Comparison of ENCODE assay signal across 12 cellular contexts in the genomic region with DNA sequence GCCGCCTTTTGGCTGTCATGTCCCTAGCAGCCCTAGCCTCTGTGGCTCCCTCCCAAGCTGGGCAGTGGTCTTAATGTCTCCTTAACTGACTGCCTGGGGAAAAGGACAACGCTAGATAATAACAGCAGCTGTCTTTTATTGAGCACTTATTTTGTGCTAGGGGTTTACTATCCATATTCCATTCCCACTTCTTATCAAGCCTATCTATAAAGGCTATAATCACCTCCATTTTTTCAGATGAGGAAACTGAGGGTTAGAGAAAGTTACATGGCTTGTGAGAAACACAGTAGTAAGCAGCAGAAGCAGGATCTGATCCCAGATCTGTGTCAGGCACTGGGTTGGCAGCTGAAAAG. TPM values are rescaled to one million over a fixed set of nuclear protein-coding genes. Genes with fewer than 3 reads are reported as not detected.
DNase-seq lines count a peak whose midpoint lies in the region; ATAC-seq, FAIRE-seq and TF ChIP-seq lines count a peak whose summit lies in the region.
"Had no signal": no experiment of that assay in that cellular context is flagged by ENCODE, and none has a peak within 500 bp of the region (broad histone marks: within the 10 kb centered on the region; RNA-seq: fewer than 3 reads in every experiment).

No MANE protein-coding gene starts in this region.

- peaks cover 3% of the 10 kb centered on the region for H4K20me1 ChIP-seq in Loucy (ENCODE audit: insufficient read depth, low read length, poor library complexity, severe bottlenecking)

- no peak for ATAC-seq in activated CD4-positive, alpha-beta T cell treated with anti-CD3 and anti-CD28 coated beads for 36 hours

- CTCF ChIA-PET in activated CD4-positive, alpha-beta T cell treated with anti-CD3 and anti-CD28 coated beads for 36 hours (lab: Charles Lee), result interaction anchor here (1.0 to 17.6 kb wide), 7 partner anchors 11 to 132 kb away, joined by 4 to 399 read pairs (median 15); a partner anchor contains a TSS

- no peaks in the 10 kb centered on the region for H3K9me3 Mint-ChIP-seq in activated CD4-positive, alpha-beta T cell treated with anti-CD3 and anti-CD28 coated beads for 36 hours (ENCODE audit: low read depth)
- no peaks in the 10 kb centered on the region for H3K9me3 Mint-ChIP-seq in dendritic cell treated with granulocyte-macrophage colony-stimulating factor and Interleukin-4, amounts not matched to agents 40 ng/mL and 50 ng/mL, for 4 days

- TF ChIP-seq CTCF in Loucy (conservative IDR thresholded peaks at IDR 0.05; ENCODE audit: low read length), result no peak

- H3K4me1 Mint-ChIP-seq in activated CD4-positive, alpha-beta T cell treated with anti-CD3 and anti-CD28 coated beads for 36 hours, result peaks cover 98% of the 10 kb centered on the region
- H3K4me1 Mint-ChIP-seq in dendritic cell treated with granulocyte-macrophage colony-stimulating factor and Interleukin-4, amounts not matched to agents 40 ng/mL and 50 ng/mL, for 4 days (ENCODE audit: low read depth), result peaks cover 99% of the 10 kb centered on the region

- POLR2A ChIA-PET in activated CD4-positive, alpha-beta T cell treated with anti-CD3 and anti-CD28 coated beads for 36 hours (lab: Charles Lee), result interaction anchor here (0.6 kb wide), 1 partner anchor 20 kb away, joined by 4 read pairs; no protein-coding TSS in a partner anchor

- FAIRE-seq in small intestine (lab: Jason Lieb, UNC), result no peak
- FAIRE-seq: A204.1, endometrium had no signal

- H3F3A ChIP-seq in Loucy (ENCODE audit: low read depth), result peaks cover 31% of the 10 kb centered on the region

- intact Hi-C loops in activated CD4-positive, alpha-beta T cell treated with anti-CD3 and anti-CD28 coated beads for 36 hours (cut with DNase I, micrococcal nuclease), result no loop called here
- intact Hi-C loops in dendritic cell treated with granulocyte-macrophage colony-stimulating factor and Interleukin-4, amounts not matched to agents 40 ng/mL and 50 ng/mL, for 4 days (cut with micrococcal nuclease), result no loop called here

- H3K9ac ChIP-seq in Loucy (ENCODE audit: low read depth, low read length, poor library complexity, severe bottlenecking), result peak overlapping the region; percentile 88

- H3K27me3 Mint-ChIP-seq in activated CD4-positive, alpha-beta T cell treated with anti-CD3 and anti-CD28 coated beads for 36 hours, result no peaks in the 10 kb centered on the region
- no peaks in the 10 kb centered on the region for H3K27me3 Mint-ChIP-seq in dendritic cell treated with granulocyte-macrophage colony-stimulating factor and Interleukin-4, amounts not matched to agents 40 ng/mL and 50 ng/mL, for 4 days

- no peak for DNase-seq in activated CD4-positive, alpha-beta T cell treated with anti-CD3 and anti-CD28 coated beads for 36 hours
- DNase-seq in activated CD4-positive, alpha-beta T cell treated with anti-CD3 and anti-CD28 coated beads, Interleukin-2, amount 50 U/mL, for 4 hours, result no peak
- DNase-seq in small intestine, result no peak
- DNase-seq in stimulated activated CD8-positive, alpha-beta memory T cell treated with anti-CD3 and anti-CD28 coated beads, Interleukin-4, amount 100 ng/mL, for 48 hours, result no peak
- DNase-seq in stimulated activated naive CD4-positive, alpha-beta T cell treated with Interleukin-2 at 50 U/mL for 16 hours (lab: John Stamatoyannopoulos, UW), result no peak
- no peak for DNase-seq in NCI-H1105 treated with DMSO at 0.1 percent for 48 hours (lab: John Stamatoyannopoulos, UW)
- DNase-seq: T-helper 9 cell, testis had no signal

- H3K4me3 ChIP-seq in Loucy (ENCODE audit: low read length, poor library complexity, severe bottlenecking), result peak overlapping the region; percentile 25
- H3K4me3 ChIP-seq in small intestine (ENCODE audit: low read depth in 1 of 2, low read length in 2 of 2), result no peak overlapping the region
- H3K4me3 ChIP-seq: testis had no signal

- H2AFZ ChIP-seq in Loucy (ENCODE audit: low read length), result no peak overlapping the region

- H3K27ac Mint-ChIP-seq in activated CD4-positive, alpha-beta T cell treated with anti-CD3 and anti-CD28 coated beads for 36 hours, result peak overlapping the region; percentile 59
- H3K27ac Mint-ChIP-seq in dendritic cell treated with granulocyte-macrophage colony-stimulating factor and Interleukin-4, amounts not matched to agents 40 ng/mL and 50 ng/mL, for 4 days, result peak overlapping the region; percentile 94

- WGBS in small intestine, 3 donors, result 83 to 94% (median 87%) methylated on average over 2 of the region's 2 CpGs

- H3K4me3 Mint-ChIP-seq in activated CD4-positive, alpha-beta T cell treated with anti-CD3 and anti-CD28 coated beads for 36 hours, result no peak overlapping the region
- H3K4me3 Mint-ChIP-seq in dendritic cell treated with granulocyte-macrophage colony-stimulating factor and Interleukin-4, amounts not matched to agents 40 ng/mL and 50 ng/mL, for 4 days, result no peak overlapping the region

- H3K4me2 ChIP-seq in Loucy (ENCODE audit: low read depth, low read length, poor library complexity, severe bottlenecking), result peak overlapping the region; percentile 98

- no peaks in the 10 kb centered on the region for H3K9me3 ChIP-seq in Loucy (ENCODE audit: insufficient read depth, low read depth, low read length)
- H3K9me3 ChIP-seq in small intestine (ENCODE audit: control insufficient read depth, low read depth), result no peaks in the 10 kb centered on the region
- H3K9me3 ChIP-seq: testis had no signal

- H3K9me2 ChIP-seq in Loucy (replicated peaks; ENCODE audit: low read depth, low read length), result no peaks in the 10 kb centered on the region

- no peaks in the 10 kb centered on the region for H3K27me3 ChIP-seq in Loucy (ENCODE audit: insufficient read depth, low read length, poor library complexity, severe bottlenecking)
- no peaks in the 10 kb centered on the region for H3K27me3 ChIP-seq in small intestine (ENCODE audit: control insufficient read depth in 2 of 2, insufficient read depth in 2 of 2, low read length in 2 of 2)
- H3K27me3 ChIP-seq: testis had no signal

- H3K4me1 ChIP-seq in Loucy (ENCODE audit: insufficient read depth, low read length, poor library complexity, severe bottlenecking) (peaks cover 92% of the 10 kb centered on the region), small intestine (ENCODE audit: control insufficient read depth in 2 of 2, insufficient read depth in 1 of 2, low read depth in 1 of 2, low read length in 1 of 2) (peaks cover 0 to 7% of the 10 kb centered on the region in 2 donors)

- H3K36me3 ChIP-seq in Loucy (ENCODE audit: insufficient read depth, low read length), result no peaks in the 10 kb centered on the region
- H3K36me3 ChIP-seq in small intestine (ENCODE audit: control insufficient read depth in 2 of 2, insufficient read depth in 2 of 2, low read length in 2 of 2), result peaks cover 0 to 2% of the 10 kb centered on the region in 2 donors

- H3K36me3 Mint-ChIP-seq in activated CD4-positive, alpha-beta T cell treated with anti-CD3 and anti-CD28 coated beads for 36 hours (ENCODE audit: low read depth), result peaks cover 39% of the 10 kb centered on the region
- peaks cover 49% of the 10 kb centered on the region for H3K36me3 Mint-ChIP-seq in dendritic cell treated with granulocyte-macrophage colony-stimulating factor and Interleukin-4, amounts not matched to agents 40 ng/mL and 50 ng/mL, for 4 days (ENCODE audit: low read depth)

- H3K27ac ChIP-seq in small intestine (ENCODE audit: low read depth in 1 of 2, low read length in 1 of 2), result peak overlapping the region; percentile 32 to 34
- H3K27ac ChIP-seq: testis had no signal

- H3K79me2 ChIP-seq in Loucy (ENCODE audit: insufficient read depth, low read length), result peaks cover 26% of the 10 kb centered on the region

RNA-seq across cellular contexts. Expression of a gene that starts 6.2 kb away (rescaled TPM):
- 100 to 1,000 TPM; 267 to 381 TPM for total RNA-seq in activated CD4-positive, alpha-beta T cell treated with anti-CD3 and anti-CD28 coated beads for 36 hours
- 100 to 1,000 TPM; 157 to 238 (median 199) TPM for polyA plus RNA-seq in small intestine

RNA-seq across cellular contexts. Expression of a gene that starts 20.4 kb away (rescaled TPM):
- total RNA-seq in activated CD4-positive, alpha-beta T cell treated with anti-CD3 and anti-CD28 coated beads for 36 hours, result 10 to 100 TPM; 19.4 to 22.2 TPM
- polyA plus RNA-seq in small intestine, result 10 to 100 TPM in 1 of 3 donors, 1 to 10 TPM in 2; 1.1 to 20.2 (median 2.7) TPM

RNA-seq across cellular contexts. Expression of a gene that starts 31.7 kb away (rescaled TPM):
- total RNA-seq in activated CD4-positive, alpha-beta T cell treated with anti-CD3 and anti-CD28 coated beads for 36 hours, result 100 to 1,000 TPM; 216 to 217 TPM
- polyA plus RNA-seq in small intestine, result 100 to 1,000 TPM in 1 of 3 donors, 10 to 100 TPM in 2; 31.1 to 116 (median 42.5) TPM

RNA-seq across cellular contexts. Expression of a gene that starts 52.0 kb away (rescaled TPM):
- total RNA-seq in activated CD4-positive, alpha-beta T cell treated with anti-CD3 and anti-CD28 coated beads for 36 hours, result 10 to 100 TPM; 31.1 to 31.9 TPM
- polyA plus RNA-seq in small intestine, result 1 to 10 TPM; 2.7 to 7.2 (median 4.1) TPM
